Comparison of ENCODE assay signal across 7 cellular contexts in genomic region chr9:85741112-85741874, GRCh38. TPM values are rescaled to one million over a fixed set of nuclear protein-coding genes. Genes with fewer than 3 reads are reported as not detected.
DNase-seq lines count a peak whose midpoint lies in the region; ATAC-seq and TF ChIP-seq lines count a peak whose summit lies in the region.

No MANE protein-coding gene starts in this region.

- no peaks in the 10 kb centered on the region for H3K4me1 ChIP-seq in esophagus (ENCODE audit: control insufficient read depth in 2 of 2, insufficient read depth in 2 of 2, low read length in 1 of 2)
- H3K4me1 ChIP-seq in stomach smooth muscle (ENCODE audit: control insufficient read depth, insufficient read depth, low read length): peaks cover 5% of the 10 kb centered on the region

- H3K4me3 Mint-ChIP-seq in natural killer cell: peak overlapping the region; percentile 93

- peaks cover 67 to 73% of the 10 kb centered on the region in 2 donors for H3K4me1 Mint-ChIP-seq in natural killer cell

- H3K36me3 ChIP-seq in esophagus (ENCODE audit: control insufficient read depth in 2 of 2, insufficient read depth in 2 of 2, low read length in 1 of 2) (no peaks in the 10 kb centered on the region), stomach smooth muscle (ENCODE audit: control insufficient read depth in 2 of 2, insufficient read depth in 2 of 2, low read length in 2 of 2) (no peaks in the 10 kb centered on the region)

- H3K9ac ChIP-seq in stomach smooth muscle (ENCODE audit: low read length in 2 of 2): peak overlapping the region; percentile 52 to 71

- peak overlapping the region; percentile 90 to 91 for H3K27ac ChIP-seq in esophagus (ENCODE audit: low read depth in 2 of 2, low read length in 1 of 2)
- peak overlapping the region; percentile 46 for H3K27ac ChIP-seq in stomach smooth muscle (ENCODE audit: low read length)

- no peaks in the 10 kb centered on the region for H3K27me3 Mint-ChIP-seq in natural killer cell (ENCODE audit: low read depth in 2 of 2)

- peak overlapping the region; percentile 69 to 98 for H3K4me3 ChIP-seq in esophagus (ENCODE audit: low read depth in 1 of 2, low read length in 2 of 2)
- peak overlapping the region; percentile 55 to 96 for H3K4me3 ChIP-seq in stomach smooth muscle (ENCODE audit: low read length in 2 of 2)

- H3K36me3 Mint-ChIP-seq in natural killer cell: no peaks in the 10 kb centered on the region

- ATAC-seq in GM18519 (IDR thresholded peaks at IDR 0.05; ENCODE audit: low FRiP score, unreplicated experiment) (peak; percentile 38), HG02759 (IDR thresholded peaks at IDR 0.05; ENCODE audit: unreplicated experiment) (peak; percentile 51), natural killer cell (peak; percentile 46 to 61 (median 52))

- H3K27me3 ChIP-seq in esophagus (ENCODE audit: control insufficient read depth in 1 of 2, insufficient read depth in 2 of 2, low read length in 2 of 2) (no peaks in the 10 kb centered on the region), stomach smooth muscle (ENCODE audit: control insufficient read depth in 1 of 2, insufficient read depth in 2 of 2, low read length in 2 of 2) (peaks cover 2 to 5% of the 10 kb centered on the region in 2 donors)

- intact Hi-C loops in natural killer cell (cut with micrococcal nuclease): loop anchor here (1.0 kb wide), 2 partner anchors 15 to 25 kb away; no protein-coding TSS in a partner anchor

- H3K9me3 ChIP-seq in esophagus (ENCODE audit: control insufficient read depth in 2 of 2, insufficient read depth in 1 of 2, low read depth in 1 of 2, low read length in 1 of 2) (no peaks in the 10 kb centered on the region), stomach smooth muscle (ENCODE audit: control insufficient read depth in 2 of 2, low read length in 2 of 2) (no peaks in the 10 kb centered on the region)

- no peak for TF ChIP-seq CTCF in natural killer cell (IDR thresholded peaks at IDR 0.05)

- WGBS in esophagus, 2 donors: 0% methylated on average over 51 to 74 of the region's 74 CpGs

- peak overlapping the region; percentile 91 to 94 for H3K27ac Mint-ChIP-seq in natural killer cell

- peak; percentile 65 for DNase-seq in NCI-H2171 (lab: John Stamatoyannopoulos, UW)
- peak; percentile 24 for DNase-seq in activated T-cell treated with anti-CD3 and anti-CD28 coated beads for 24 hours (ENCODE audit: low read depth)
- DNase-seq in natural killer cell: peak; percentile 64

- no peaks in the 10 kb centered on the region for H3K9me3 Mint-ChIP-seq in natural killer cell

RNA-seq across cellular contexts. Expression of gene AGTPBP1, which starts 0.5 kb away (rescaled TPM):
- polyA plus RNA-seq in esophagus: 1 to 10 TPM; 3.9 to 4.0 TPM
- 100 to 1,000 TPM; 140 to 150 (median 140) TPM for total RNA-seq in natural killer cell

Comparison
In these comparisons a context has a peak if more than half of its experiments do, and no peak if none do; other contexts are left out.
1. Peak in every context shown above with its lines: DNase-seq, ATAC-seq, H3K4me3 ChIP-seq and H3K27ac ChIP-seq.